Comparison of ENCODE assay signal across 12 cellular contexts in the genomic region with DNA sequence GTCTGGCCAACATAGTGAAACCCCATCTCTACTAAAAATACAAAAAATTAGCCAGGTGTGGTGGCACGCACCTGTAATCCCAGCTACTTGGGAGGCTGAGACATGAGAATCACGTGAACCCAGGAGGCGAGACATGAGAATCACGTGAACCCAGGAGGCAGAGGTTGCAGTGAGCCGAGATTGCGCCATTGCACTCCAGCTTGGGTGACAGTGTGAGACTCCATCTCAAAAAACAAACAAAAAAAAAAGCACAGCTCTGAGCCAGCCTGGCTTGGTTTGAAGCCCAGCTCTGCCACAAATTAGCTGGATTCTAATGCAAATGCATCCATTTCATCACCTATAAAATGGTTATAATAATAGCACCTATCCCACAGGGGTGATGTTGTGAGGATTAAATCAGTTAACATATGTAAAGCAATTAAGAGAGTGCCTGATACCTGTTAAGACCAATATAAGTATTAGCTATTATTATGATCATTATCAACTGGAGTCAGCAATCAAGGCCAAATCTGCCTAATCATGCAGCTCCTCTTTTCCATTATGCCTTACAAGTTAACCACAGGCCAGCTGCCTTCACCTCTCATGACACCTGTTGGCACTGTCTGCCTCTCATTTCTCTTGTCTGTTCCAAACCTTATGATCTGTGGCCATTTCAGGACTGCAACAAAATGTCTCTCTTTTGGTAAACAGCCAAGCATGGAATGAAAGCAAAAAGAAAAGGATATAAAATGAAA. TPM values are rescaled to one million over a fixed set of nuclear protein-coding genes. Genes with fewer than 3 reads are reported as not detected.
DNase-seq lines count a peak whose midpoint lies in the region; ATAC-seq and TF ChIP-seq lines count a peak whose summit lies in the region.
"Had no signal": no experiment of that assay in that cellular context is flagged by ENCODE, and none has a peak within 500 bp of the region (broad histone marks: within the 10 kb centered on the region; RNA-seq: fewer than 3 reads in every experiment).

No MANE protein-coding gene starts in this region.

- no peaks in the 10 kb centered on the region; the same call in 1 of the 2 replicates for H3K36me3 ChIP-seq in MM.1S (replicated peaks; ENCODE audit: insufficient read depth, low read length)
- no peaks in the 10 kb centered on the region for H3K36me3 ChIP-seq in osteoblast (ENCODE audit: insufficient read depth, low read length)
- H3K36me3 ChIP-seq in right atrium auricular region = no peaks in the 10 kb centered on the region

- peaks cover 28% of the 10 kb centered on the region for H3F3A ChIP-seq in MM.1S (ENCODE audit: insufficient read depth, low read length)

- H4K20me1 ChIP-seq in MM.1S (ENCODE audit: insufficient read depth, low read length) (no peaks in the 10 kb centered on the region; the same call in 1 of the 2 replicates), osteoblast (ENCODE audit: insufficient read depth, low read length) (peaks cover 5% of the 10 kb centered on the region)

- H3K9ac ChIP-seq in MM.1S (ENCODE audit: low read length) = peak overlapping the region; percentile 98; the same call in 1 of the 2 replicates

- H3K27ac ChIP-seq in MM.1S (ENCODE audit: low read length) = peak overlapping the region; percentile 92; the same call in 1 of the 2 replicates
- no peak overlapping the region for H3K27ac ChIP-seq in osteoblast (ENCODE audit: low read depth, low read length)
- peak overlapping the region in 1 of 2 donors; percentile 2 for H3K27ac ChIP-seq in right atrium auricular region
- no peak overlapping the region for H3K27ac ChIP-seq in foreskin keratinocyte

- H3K27ac Mint-ChIP-seq in activated CD4-positive, alpha-beta T cell treated with anti-CD3 and anti-CD28 coated beads, Interleukin-2, amount 10 ng/mL, durations not matched to agents 24 days and 14 days = no peak overlapping the region
- H3K27ac Mint-ChIP-seq in activated naive CD8-positive, alpha-beta T cell treated with anti-CD3 and anti-CD28 coated beads for 36 hours = peak overlapping the region; percentile 30

- H3K9me3 ChIP-seq in MM.1S (replicated peaks; ENCODE audit: insufficient read depth, low read length) = no peaks in the 10 kb centered on the region
- H3K9me3 ChIP-seq in osteoblast (ENCODE audit: low read depth, low read length) = no peaks in the 10 kb centered on the region
- no peaks in the 10 kb centered on the region for H3K9me3 ChIP-seq in right atrium auricular region

- no peaks in the 10 kb centered on the region for H3K27me3 ChIP-seq in MM.1S (replicated peaks; ENCODE audit: insufficient read depth, low read length)
- no peaks in the 10 kb centered on the region for H3K27me3 ChIP-seq in osteoblast (ENCODE audit: insufficient read depth, low read length)
- H3K27me3 ChIP-seq in right atrium auricular region = no peaks in the 10 kb centered on the region
- no peaks in the 10 kb centered on the region for H3K27me3 ChIP-seq in foreskin keratinocyte

- intact Hi-C loops in activated CD4-positive, alpha-beta T cell treated with anti-CD3 and anti-CD28 coated beads, Interleukin-2, amount 10 ng/mL, durations not matched to agents 24 days and 14 days (cut with micrococcal nuclease) = no loop called here

- no peaks in the 10 kb centered on the region for H3K9me2 ChIP-seq in MM.1S (replicated peaks; ENCODE audit: insufficient read depth, low read length)

- no peak for TF ChIP-seq CTCF in MM.1S (IDR thresholded peaks at IDR 0.05; ENCODE audit: low read length)
- TF ChIP-seq CTCF in osteoblast (IDR thresholded peaks at IDR 0.05; ENCODE audit: extremely low read depth, low read depth, low read length) = no peak
- TF ChIP-seq CTCF in right atrium auricular region (IDR thresholded peaks at IDR 0.05) = no peak
- no peak for TF ChIP-seq CTCF in foreskin keratinocyte (conservative IDR thresholded peaks at IDR 0.05)

- no peak for DNase-seq in activated CD4-positive, alpha-beta T cell treated with anti-CD3 and anti-CD28 coated beads, Interleukin-2, amount 10 ng/mL, durations not matched to agents 24 days and 14 days
- DNase-seq in activated CD4-positive, alpha-beta T cell treated with anti-CD3 and anti-CD28 coated beads, Interleukin-2, amount 50 U/mL, for 48 hours = no peak
- DNase-seq in MM.1S = peak; percentile 82
- no peak for DNase-seq in activated naive CD8-positive, alpha-beta T cell treated with anti-CD3 and anti-CD28 coated beads for 36 hours
- DNase-seq in osteoblast (ENCODE audit: insufficient read length, low spot score, missing footprints) = peak; percentile 52
- no peak for DNase-seq in right atrium auricular region (ENCODE audit: low spot score)
- no peak for DNase-seq in SHP77 (lab: John Stamatoyannopoulos, UW)
- DNase-seq in foreskin keratinocyte = no peak
- DNase-seq: activated CD8-positive, alpha-beta memory T cell treated with anti-CD3 and anti-CD28 coated beads, Interleukin-2, amount 50 U/mL, for 4 hours; glutamatergic neuron; NCI-H1048; Right ventricle myocardium superior had no signal

- H3K4me2 ChIP-seq in MM.1S (ENCODE audit: low read depth, low read length) = peak overlapping the region; percentile 35
- H3K4me2 ChIP-seq in osteoblast (ENCODE audit: insufficient read depth, low read length) = no peak overlapping the region

- no peaks in the 10 kb centered on the region for H3K27me3 Mint-ChIP-seq in activated CD4-positive, alpha-beta T cell treated with anti-CD3 and anti-CD28 coated beads, Interleukin-2, amount 10 ng/mL, durations not matched to agents 24 days and 14 days
- no peaks in the 10 kb centered on the region for H3K27me3 Mint-ChIP-seq in activated naive CD8-positive, alpha-beta T cell treated with anti-CD3 and anti-CD28 coated beads for 36 hours

- H3K4me1 ChIP-seq in MM.1S (ENCODE audit: low read length) (peaks cover 51% of the 10 kb centered on the region), osteoblast (ENCODE audit: insufficient read depth, low read length) (peaks cover 13% of the 10 kb centered on the region), right atrium auricular region (peaks cover 0 to 39% of the 10 kb centered on the region in 2 donors), foreskin keratinocyte (peaks cover 5% of the 10 kb centered on the region)

- H3K4me3 Mint-ChIP-seq in activated CD4-positive, alpha-beta T cell treated with anti-CD3 and anti-CD28 coated beads, Interleukin-2, amount 10 ng/mL, durations not matched to agents 24 days and 14 days = peak overlapping the region; percentile 96
- peak overlapping the region; percentile 98 for H3K4me3 Mint-ChIP-seq in activated naive CD8-positive, alpha-beta T cell treated with anti-CD3 and anti-CD28 coated beads for 36 hours

- no peaks in the 10 kb centered on the region for H3K9me3 Mint-ChIP-seq in activated CD4-positive, alpha-beta T cell treated with anti-CD3 and anti-CD28 coated beads, Interleukin-2, amount 10 ng/mL, durations not matched to agents 24 days and 14 days
- H3K9me3 Mint-ChIP-seq in activated naive CD8-positive, alpha-beta T cell treated with anti-CD3 and anti-CD28 coated beads for 36 hours = no peaks in the 10 kb centered on the region

- peaks cover 8% of the 10 kb centered on the region for H3K36me3 Mint-ChIP-seq in activated CD4-positive, alpha-beta T cell treated with anti-CD3 and anti-CD28 coated beads, Interleukin-2, amount 10 ng/mL, durations not matched to agents 24 days and 14 days (ENCODE audit: low read depth)
- peaks cover 20% of the 10 kb centered on the region for H3K36me3 Mint-ChIP-seq in activated naive CD8-positive, alpha-beta T cell treated with anti-CD3 and anti-CD28 coated beads for 36 hours

- H3K4me1 Mint-ChIP-seq in activated CD4-positive, alpha-beta T cell treated with anti-CD3 and anti-CD28 coated beads, Interleukin-2, amount 10 ng/mL, durations not matched to agents 24 days and 14 days = peaks cover 51% of the 10 kb centered on the region
- peaks cover 50% of the 10 kb centered on the region for H3K4me1 Mint-ChIP-seq in activated naive CD8-positive, alpha-beta T cell treated with anti-CD3 and anti-CD28 coated beads for 36 hours

- H3K4me3 ChIP-seq in MM.1S (ENCODE audit: low read length) = peak overlapping the region; percentile 97
- H3K4me3 ChIP-seq in osteoblast (ENCODE audit: insufficient read depth, low read length) = no peak overlapping the region
- no peak overlapping the region for H3K4me3 ChIP-seq in right atrium auricular region

- H3K79me2 ChIP-seq in MM.1S (ENCODE audit: low read length) = peaks cover 67% of the 10 kb centered on the region
- peaks cover 59% of the 10 kb centered on the region for H3K79me2 ChIP-seq in osteoblast (ENCODE audit: insufficient read depth, low read length)

- no peak overlapping the region for H2AFZ ChIP-seq in MM.1S (ENCODE audit: low read length)
- H2AFZ ChIP-seq in osteoblast (ENCODE audit: low read length) = no peak overlapping the region

- ATAC-seq in foreskin keratinocyte = no peak

RNA-seq across cellular contexts. Expression of a gene that starts 2.1 kb away (rescaled TPM):
- total RNA-seq in activated CD4-positive, alpha-beta T cell treated with anti-CD3 and anti-CD28 coated beads, Interleukin-2, amount 10 ng/mL, durations not matched to agents 24 days and 14 days = 48.2 and 57.2 TPM in 2 replicates
- 10 to 100 TPM; 44.9 to 47.4 TPM for total RNA-seq in activated naive CD8-positive, alpha-beta T cell treated with anti-CD3 and anti-CD28 coated beads for 36 hours
- total RNA-seq in osteoblast = 93.0 and 93.1 TPM in 2 replicates
- total RNA-seq in right atrium auricular region = 10 to 100 TPM; 25.3 to 32.6 TPM
- total RNA-seq in foreskin keratinocyte = 32.7 and 33.7 TPM in 2 replicates
- 8.6 and 10.1 TPM in 2 replicates for polyA plus RNA-seq in foreskin keratinocyte

RNA-seq across cellular contexts. Expression of a gene that starts 48.8 kb away (rescaled TPM):
- total RNA-seq in activated CD4-positive, alpha-beta T cell treated with anti-CD3 and anti-CD28 coated beads, Interleukin-2, amount 10 ng/mL, durations not matched to agents 24 days and 14 days = 4.3 and 4.6 TPM in 2 replicates
- 1 to 10 TPM; 5.2 to 6.7 TPM for total RNA-seq in activated naive CD8-positive, alpha-beta T cell treated with anti-CD3 and anti-CD28 coated beads for 36 hours
- total RNA-seq in osteoblast (141 and 150 TPM in 2 replicates), right atrium auricular region (10 to 100 TPM in 1 of 2 donors, 1 to 10 TPM in 1; 3.9 to 12.7 TPM), foreskin keratinocyte (20.8 and 21.6 TPM in 2 replicates)
- 13.2 and 13.6 TPM in 2 replicates for polyA plus RNA-seq in foreskin keratinocyte

Comparison
In these comparisons a context has a peak if more than half of its experiments do, and no peak if none do; other contexts are left out.
1. DNase-seq: peak in MM.1S (single experiment) and osteoblast (single experiment); none in activated CD4-positive, alpha-beta T cell treated with anti-CD3 and anti-CD28 coated beads, Interleukin-2, amount 10 ng/mL, durations not matched to agents 24 days and 14 days (single experiment), activated CD4-positive, alpha-beta T cell treated with anti-CD3 and anti-CD28 coated beads, Interleukin-2, amount 50 U/mL, for 48 hours (0 of 2), activated naive CD8-positive, alpha-beta T cell treated with anti-CD3 and anti-CD28 coated beads for 36 hours (single experiment), right atrium auricular region (single experiment), SHP77 (0 of 2) and foreskin keratinocyte (0 of 2).